In the genomic region with DNA sequence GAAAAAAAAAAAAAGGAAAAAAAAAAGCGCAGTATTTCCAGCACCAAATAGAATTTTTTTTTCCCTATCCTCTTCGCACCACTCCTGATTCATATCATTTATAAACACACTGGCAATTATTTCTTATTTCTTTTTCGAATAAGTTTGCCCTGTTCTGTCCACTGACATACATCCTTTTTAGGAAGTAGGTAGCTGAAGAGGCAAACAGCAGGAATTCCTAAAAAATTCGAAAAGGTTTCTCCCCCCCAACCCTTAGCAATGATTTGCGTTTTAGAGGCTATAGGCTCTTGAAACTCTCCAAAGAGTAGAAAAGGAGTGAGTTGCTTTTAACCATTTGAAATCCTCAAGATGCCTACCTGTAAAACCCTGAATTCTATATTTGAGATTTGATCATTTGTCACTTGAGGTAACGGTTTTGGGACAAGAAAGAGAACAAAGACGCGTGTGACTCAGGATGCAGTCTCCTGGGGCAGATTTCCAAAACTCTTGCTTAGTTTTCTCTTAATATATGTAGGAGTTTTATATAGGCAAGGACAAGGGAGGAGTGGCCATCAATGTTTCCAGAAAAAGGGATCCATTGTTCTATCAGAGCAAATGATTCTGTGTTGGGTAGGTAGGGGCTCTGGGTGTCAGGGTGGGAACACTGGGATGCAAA, we compare ENCODE assay signal across 8 cellular contexts. TPM values are rescaled to one million over a fixed set of nuclear protein-coding genes. Genes with fewer than 3 reads are reported as not detected.
DNase-seq lines count a peak whose midpoint lies in the region; ATAC-seq lines count a peak whose summit lies in the region.

No MANE protein-coding gene starts in this region.

- no peaks in the 10 kb centered on the region for H3K9me2 ChIP-seq in GM23248 (ENCODE audit: insufficient read depth)

- H3K79me2 ChIP-seq in GM23248 (ENCODE audit: insufficient read depth): peaks cover 22% of the 10 kb centered on the region

- peak overlapping the region; percentile 49 for H2AFZ ChIP-seq in GM23248

- in situ Hi-C loops in GM23248 (cut with MboI): loop anchor here (25.0 kb wide), 2 partner anchors 186 to 261 kb away; no protein-coding TSS in a partner anchor
- in situ Hi-C loops in KBM-7 (cut with MboI; ENCODE audit: low pct_unique_long_range_greater_than_20kb, low sequenced_read_pairs): no loop called here

- ATAC-seq in activated T-helper 17 cell treated with anti-CD3 and anti-CD28 coated beads, Interleukin-2, amount 50 U/mL, for 72 hours (replicated peaks): no peak
- no peak for ATAC-seq in GM19023 (IDR thresholded peaks at IDR 0.05; ENCODE audit: unreplicated experiment)

- H3K4me2 ChIP-seq in GM23248 (ENCODE audit: unreplicated experiment) (peak overlapping the region; percentile 76), skeletal muscle satellite cell (ENCODE audit: low read length) (peak overlapping the region; percentile 73)

- H3K27me3 ChIP-seq in GM23248 (replicated peaks; ENCODE audit: insufficient read depth) (no peaks in the 10 kb centered on the region), iPS-15b (ENCODE audit: control insufficient read depth, insufficient read depth, low read length) (no peaks in the 10 kb centered on the region), skeletal muscle satellite cell (ENCODE audit: control insufficient read depth, insufficient read depth, low read length) (no peaks in the 10 kb centered on the region)

- H3K27ac ChIP-seq in GM23248: peak overlapping the region; percentile 91

- H3K4me1 ChIP-seq in GM23248 (ENCODE audit: insufficient read depth): peaks cover 34% of the 10 kb centered on the region
- peaks cover 45% of the 10 kb centered on the region for H3K4me1 ChIP-seq in iPS-15b (ENCODE audit: control insufficient read depth, insufficient read depth, low read length)
- peaks cover 43% of the 10 kb centered on the region for H3K4me1 ChIP-seq in skeletal muscle satellite cell (ENCODE audit: control insufficient read depth, insufficient read depth, low read length)

- H3K27ac Mint-ChIP-seq in activated T-helper 17 cell treated with anti-CD3 and anti-CD28 coated beads, Interleukin-2, amount 50 U/mL, for 72 hours: no peak overlapping the region

- H3K36me3 Mint-ChIP-seq in activated T-helper 17 cell treated with anti-CD3 and anti-CD28 coated beads, Interleukin-2, amount 50 U/mL, for 72 hours (ENCODE audit: low read depth): no peaks in the 10 kb centered on the region

- peaks cover 53% of the 10 kb centered on the region for H3F3A ChIP-seq in GM23248 (ENCODE audit: insufficient read depth)

- H3K4me3 Mint-ChIP-seq in activated T-helper 17 cell treated with anti-CD3 and anti-CD28 coated beads, Interleukin-2, amount 50 U/mL, for 72 hours: peak overlapping the region; percentile 63

- peak overlapping the region; percentile 85 for H3K4me3 ChIP-seq in GM23248
- peak overlapping the region; percentile 27 for H3K4me3 ChIP-seq in iPS-15b (ENCODE audit: low read depth, low read length)
- peak overlapping the region; percentile 52 for H3K4me3 ChIP-seq in skeletal muscle satellite cell (ENCODE audit: low read length)

- H4K20me1 ChIP-seq in GM23248 (ENCODE audit: insufficient read depth): no peaks in the 10 kb centered on the region; the same call in 1 of the 2 replicates

- H3K36me3 ChIP-seq in GM23248 (ENCODE audit: low read depth) (peaks cover 22% of the 10 kb centered on the region), iPS-15b (ENCODE audit: control insufficient read depth, insufficient read depth, low read length) (peaks cover 4% of the 10 kb centered on the region), skeletal muscle satellite cell (ENCODE audit: insufficient read depth, low read length) (peaks cover 20% of the 10 kb centered on the region)

- no peaks in the 10 kb centered on the region for H3K9me3 Mint-ChIP-seq in activated T-helper 17 cell treated with anti-CD3 and anti-CD28 coated beads, Interleukin-2, amount 50 U/mL, for 72 hours

- H3K9me3 ChIP-seq in GM23248 (ENCODE audit: low read depth) (no peaks in the 10 kb centered on the region), iPS-15b (ENCODE audit: control insufficient read depth, insufficient read depth, low read length) (no peaks in the 10 kb centered on the region), skeletal muscle satellite cell (replicated peaks; ENCODE audit: low read length) (no peaks in the 10 kb centered on the region)

- H3K9ac ChIP-seq in GM23248: peak overlapping the region; percentile 93
- H3K9ac ChIP-seq in iPS-15b (ENCODE audit: low read depth, low read length): peak overlapping the region; percentile 0
- H3K9ac ChIP-seq in skeletal muscle satellite cell (ENCODE audit: low read depth, low read length): peak overlapping the region; percentile 88

- peak; percentile 71 for DNase-seq in GM23248
- no peak for DNase-seq in stimulated activated CD4-positive, alpha-beta T cell treated with anti-CD3 and anti-CD28 coated beads, Interleukin-4, amount 100 ng/mL, for 24 hours
- DNase-seq in NCI-H2227 (lab: John Stamatoyannopoulos, UW; ENCODE audit: unreplicated experiment): no peak
- DNase-seq in KBM-7: no peak

- H3K27me3 Mint-ChIP-seq in activated T-helper 17 cell treated with anti-CD3 and anti-CD28 coated beads, Interleukin-2, amount 50 U/mL, for 72 hours: peaks cover 56% of the 10 kb centered on the region

- WGBS in GM23248 (ENCODE audit: low coverage in 1 of 2, low lambda C conversion rate in 2 of 2, missing lambda C conversion rate in 2 of 2), 2 experiments: 4 to 6% methylated on average over 8 of the region's 8 CpGs

- peaks cover 6% of the 10 kb centered on the region for H3K4me1 Mint-ChIP-seq in activated T-helper 17 cell treated with anti-CD3 and anti-CD28 coated beads, Interleukin-2, amount 50 U/mL, for 72 hours

RNA-seq across cellular contexts. Expression of gene CCN2, which starts 0.5 kb away (rescaled TPM):
- 397 and 410 TPM in 2 replicates for total RNA-seq in GM23248 (2014; rRNA removed; shearing (Covaris generic))
- 1,621 and 1,647 TPM in 2 replicates for polyA plus RNA-seq in GM23248 (2016; fragmentation: Nextera tagmentation; extraction: Ambion mirVana)
- total RNA-seq in activated T-helper 17 cell treated with anti-CD3 and anti-CD28 coated beads, Interleukin-2, amount 50 U/mL, for 72 hours: not detected
- 11.2 and 18.8 TPM in 2 replicates for total RNA-seq in skeletal muscle satellite cell (2012; rRNA removed)

Comparison
In these comparisons a context has a peak if more than half of its experiments do, and no peak if none do; other contexts are left out.
1. H3K4me3 ChIP-seq: peak in every context shown above with its lines; median percentile 85 in GM23248; 52 in skeletal muscle satellite cell; 27 in iPS-15b.
2. H3K9ac ChIP-seq: peak in every context shown above with its lines; median percentile 93 in GM23248; 88 in skeletal muscle satellite cell; 0 in iPS-15b.
3. RNA of gene CCN2, which starts 0.5 kb away (total RNA-seq): 397 to 410 TPM in GM23248; not detected in activated T-helper 17 cell treated with anti-CD3 and anti-CD28 coated beads, Interleukin-2, amount 50 U/mL, for 72 hours; every median in the first group is over 100 times any median in the second.